Comparison of ENCODE assay signal across 10 cellular contexts in the genomic region with DNA sequence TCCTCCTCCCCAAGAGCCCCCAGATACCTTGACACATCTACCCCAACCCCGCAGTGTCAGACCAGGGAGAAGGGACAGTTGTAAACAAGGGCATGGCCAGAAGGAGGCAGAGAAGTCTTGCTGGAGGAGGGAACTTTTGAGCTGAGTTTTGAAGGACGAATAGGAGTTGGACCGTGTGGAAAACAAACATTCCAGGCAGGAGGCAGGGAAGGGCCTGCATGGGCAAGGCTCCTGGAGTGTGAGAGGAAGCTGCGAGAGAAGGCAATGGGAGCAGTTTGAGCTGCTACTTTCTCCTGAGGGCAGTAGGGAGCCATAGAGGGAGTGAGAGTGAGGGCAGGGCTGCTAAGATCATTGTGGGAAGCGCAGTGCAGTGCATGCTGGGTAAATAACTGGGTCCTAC. TPM values are rescaled to one million over a fixed set of nuclear protein-coding genes. Genes with fewer than 3 reads are reported as not detected.
A peak's percentile ranks its signal among the peaks of the same experiment; 100 is the strongest.
DNase-seq lines count a peak whose midpoint lies in the region; ATAC-seq and TF ChIP-seq lines count a peak whose summit lies in the region.
"Had no signal": no experiment of that assay in that cellular context is flagged by ENCODE, and none has a peak within 500 bp of the region (broad histone marks: within the 10 kb centered on the region; RNA-seq: fewer than 3 reads in every experiment).

No MANE protein-coding gene starts in this region.

- no peak for TF ChIP-seq POLR2A in NB4 (IDR thresholded peaks at IDR 0.05; ENCODE audit: extremely low read depth, insufficient read length)

- intact Hi-C loops in activated CD4-positive, alpha-beta T cell treated with anti-CD3 and anti-CD28 coated beads, Interleukin-2, amount 10 ng/mL, durations not matched to agents 24 days and 14 days (cut with micrococcal nuclease) = no loop called here

- DNase-seq in activated CD4-positive, alpha-beta T cell treated with anti-CD3 and anti-CD28 coated beads, Interleukin-2, amount 10 ng/mL, durations not matched to agents 24 days and 14 days = peak; percentile 79
- DNase-seq in activated CD4-positive, alpha-beta T cell treated with anti-CD3 and anti-CD28 coated beads, Interleukin-2, amount 10 ng/mL, durations not matched to agents 7 days and 5 days = no peak
- DNase-seq in NB4 (ENCODE audit: low read depth) (peak; percentile 42), SHP77 (lab: John Stamatoyannopoulos, UW) (no peak)
- DNase-seq in stimulated activated CD4-positive, alpha-beta T cell treated with anti-CD3 and anti-CD28 coated beads, Interleukin-4, amount 100 ng/mL, for 4 hours = peak; percentile 21 to 24
- DNase-seq: HFFc6, NCI-H748 treated with DMSO at 0.1 percent for 48 hours had no signal

- peaks cover 3% of the 10 kb centered on the region for H3K4me1 Mint-ChIP-seq in activated CD4-positive, alpha-beta T cell treated with anti-CD3 and anti-CD28 coated beads, Interleukin-2, amount 10 ng/mL, durations not matched to agents 24 days and 14 days
- peaks cover 4% of the 10 kb centered on the region for H3K4me1 Mint-ChIP-seq in activated CD4-positive, alpha-beta T cell treated with anti-CD3 and anti-CD28 coated beads, Interleukin-2, amount 10 ng/mL, durations not matched to agents 7 days and 5 days

- H3K27ac Mint-ChIP-seq in activated CD4-positive, alpha-beta T cell treated with anti-CD3 and anti-CD28 coated beads, Interleukin-2, amount 10 ng/mL, durations not matched to agents 24 days and 14 days = no peak overlapping the region
- no peak overlapping the region for H3K27ac Mint-ChIP-seq in activated CD4-positive, alpha-beta T cell treated with anti-CD3 and anti-CD28 coated beads, Interleukin-2, amount 10 ng/mL, durations not matched to agents 7 days and 5 days
- H3K27ac Mint-ChIP-seq: HFFc6 had no signal

- POLR2A ChIA-PET in activated CD4-positive, alpha-beta T cell treated with anti-CD3 and anti-CD28 coated beads, Interleukin-2, amount 10 ng/mL, durations not matched to agents 7 days and 5 days (lab: Charles Lee) = no interaction called here

- TF ChIP-seq CTCF in NB4 (IDR thresholded peaks at IDR 0.05; ENCODE audit: low read depth, low read length) = peak; percentile 35

- H3K9me3 Mint-ChIP-seq in activated CD4-positive, alpha-beta T cell treated with anti-CD3 and anti-CD28 coated beads, Interleukin-2, amount 10 ng/mL, durations not matched to agents 24 days and 14 days = no peaks in the 10 kb centered on the region
- no peaks in the 10 kb centered on the region for H3K9me3 Mint-ChIP-seq in activated CD4-positive, alpha-beta T cell treated with anti-CD3 and anti-CD28 coated beads, Interleukin-2, amount 10 ng/mL, durations not matched to agents 7 days and 5 days
- H3K9me3 Mint-ChIP-seq: HFFc6 had no signal

- no peak overlapping the region for H3K4me3 Mint-ChIP-seq in activated CD4-positive, alpha-beta T cell treated with anti-CD3 and anti-CD28 coated beads, Interleukin-2, amount 10 ng/mL, durations not matched to agents 24 days and 14 days
- no peak overlapping the region for H3K4me3 Mint-ChIP-seq in activated CD4-positive, alpha-beta T cell treated with anti-CD3 and anti-CD28 coated beads, Interleukin-2, amount 10 ng/mL, durations not matched to agents 7 days and 5 days
- H3K4me3 Mint-ChIP-seq: HFFc6 had no signal

- peaks cover 36% of the 10 kb centered on the region for H3K36me3 Mint-ChIP-seq in activated CD4-positive, alpha-beta T cell treated with anti-CD3 and anti-CD28 coated beads, Interleukin-2, amount 10 ng/mL, durations not matched to agents 24 days and 14 days (ENCODE audit: low read depth)
- H3K36me3 Mint-ChIP-seq in activated CD4-positive, alpha-beta T cell treated with anti-CD3 and anti-CD28 coated beads, Interleukin-2, amount 10 ng/mL, durations not matched to agents 7 days and 5 days (ENCODE audit: low read depth) = peaks cover 42% of the 10 kb centered on the region

- CTCF ChIA-PET in activated CD4-positive, alpha-beta T cell treated with anti-CD3 and anti-CD28 coated beads, Interleukin-2, amount 10 ng/mL, durations not matched to agents 7 days and 5 days (lab: Charles Lee) = interaction anchor here (0.6 to 13.1 kb wide), 13 partner anchors 10 to 109 kb away, joined by 3 to 83 read pairs (median 3); a partner anchor contains a TSS

- no peak overlapping the region for H3K4me3 ChIP-seq in NB4 (ENCODE audit: low read depth, low read length)

- peak overlapping the region; percentile 72 for H3K27ac ChIP-seq in cingulate gyrus (ENCODE audit: low read depth, low read length)

- ATAC-seq in GM19023 (IDR thresholded peaks at IDR 0.05; ENCODE audit: unreplicated experiment) = no peak
- no peak for ATAC-seq in GM21381 (IDR thresholded peaks at IDR 0.05; ENCODE audit: unreplicated experiment)

- no peaks in the 10 kb centered on the region for H3K27me3 Mint-ChIP-seq in activated CD4-positive, alpha-beta T cell treated with anti-CD3 and anti-CD28 coated beads, Interleukin-2, amount 10 ng/mL, durations not matched to agents 24 days and 14 days
- H3K27me3 Mint-ChIP-seq in activated CD4-positive, alpha-beta T cell treated with anti-CD3 and anti-CD28 coated beads, Interleukin-2, amount 10 ng/mL, durations not matched to agents 7 days and 5 days = no peaks in the 10 kb centered on the region

RNA-seq across cellular contexts. Expression of a gene that starts 23.3 kb away (rescaled TPM):
- total RNA-seq in activated CD4-positive, alpha-beta T cell treated with anti-CD3 and anti-CD28 coated beads, Interleukin-2, amount 10 ng/mL, durations not matched to agents 24 days and 14 days = 37.0 and 38.8 TPM in 2 replicates
- 10 to 100 TPM; 81.8 to 86.8 TPM for total RNA-seq in activated CD4-positive, alpha-beta T cell treated with anti-CD3 and anti-CD28 coated beads, Interleukin-2, amount 10 ng/mL, durations not matched to agents 7 days and 5 days

RNA-seq across cellular contexts. Expression of a gene that starts 34.1 kb away (rescaled TPM):
- 16.2 and 17.2 TPM in 2 replicates for total RNA-seq in activated CD4-positive, alpha-beta T cell treated with anti-CD3 and anti-CD28 coated beads, Interleukin-2, amount 10 ng/mL, durations not matched to agents 24 days and 14 days
- total RNA-seq in activated CD4-positive, alpha-beta T cell treated with anti-CD3 and anti-CD28 coated beads, Interleukin-2, amount 10 ng/mL, durations not matched to agents 7 days and 5 days = 10 to 100 TPM; 31.0 to 35.8 TPM

RNA-seq across cellular contexts. Expression of a gene that starts 55.5 kb away (rescaled TPM):
- total RNA-seq in activated CD4-positive, alpha-beta T cell treated with anti-CD3 and anti-CD28 coated beads, Interleukin-2, amount 10 ng/mL, durations not matched to agents 24 days and 14 days = 41.3 and 41.7 TPM in 2 replicates
- 10 to 100 TPM; 40.1 to 51.1 TPM for total RNA-seq in activated CD4-positive, alpha-beta T cell treated with anti-CD3 and anti-CD28 coated beads, Interleukin-2, amount 10 ng/mL, durations not matched to agents 7 days and 5 days

Comparison
In these comparisons a context has a peak if more than half of its experiments do, and no peak if none do; other contexts are left out.
1. DNase-seq: peak in activated CD4-positive, alpha-beta T cell treated with anti-CD3 and anti-CD28 coated beads, Interleukin-2, amount 10 ng/mL, durations not matched to agents 24 days and 14 days (single experiment), NB4 (single experiment) and stimulated activated CD4-positive, alpha-beta T cell treated with anti-CD3 and anti-CD28 coated beads, Interleukin-4, amount 100 ng/mL, for 4 hours (2 of 2); none in activated CD4-positive, alpha-beta T cell treated with anti-CD3 and anti-CD28 coated beads, Interleukin-2, amount 10 ng/mL, durations not matched to agents 7 days and 5 days (single experiment) and SHP77 (0 of 2).